8 cellular contexts compared by ENCODE assay signal in genomic region chr6:52595000-52595795, GRCh38. TPM values are rescaled to one million over a fixed set of nuclear protein-coding genes. Genes with fewer than 3 reads are reported as not detected.
DNase-seq lines count a peak whose midpoint lies in the region; ATAC-seq and TF ChIP-seq lines count a peak whose summit lies in the region.

No MANE protein-coding gene starts in this region.

- H3K36me3 ChIP-seq in prostate gland = no peaks in the 10 kb centered on the region

- H3K4me3 ChIP-seq in prostate gland = no peak overlapping the region

- H3K27ac ChIP-seq in prostate gland = peak overlapping the region; percentile 5 to 35

- H3K9me3 ChIP-seq in prostate gland = no peaks in the 10 kb centered on the region

- no peaks in the 10 kb centered on the region for H3K4me1 ChIP-seq in prostate gland (replicated peaks)

- ATAC-seq in GM19397 (IDR thresholded peaks at IDR 0.05; ENCODE audit: unreplicated experiment) (peak; percentile 70), HG03354 (IDR thresholded peaks at IDR 0.05; ENCODE audit: poor library complexity, severe bottlenecking, unreplicated experiment) (peak; percentile 69)

- no peak for TF ChIP-seq POLR2A in prostate gland (IDR thresholded peaks at IDR 0.05)

- H3K27me3 ChIP-seq in prostate gland (replicated peaks; ENCODE audit: insufficient read depth) = no peaks in the 10 kb centered on the region

- WGBS in prostate gland = 49% methylated on average over 7 of the region's 7 CpGs

- DNase-seq in DMS 273 (lab: John Stamatoyannopoulos, UW; ENCODE audit: unreplicated experiment) = peak; percentile 91
- peak; percentile 60 for DNase-seq in RKO (ENCODE audit: low spot score)
- peak; percentile 94 for DNase-seq in fibroblast of peridontal ligament (ENCODE audit: extremely low read depth)
- no peak for DNase-seq in prostate gland (ENCODE audit: low spot score)
- DNase-seq in stimulated activated CD4-positive, alpha-beta T cell treated with anti-CD3 and anti-CD28 coated beads, Interleukin-1b, Interleukin-23, amount 100 ng/mL, for 48 hours = no peak
- no peak for DNase-seq in DMS114 treated with DMSO at 0.1 percent for 48 hours (lab: John Stamatoyannopoulos, UW; ENCODE audit: unreplicated experiment)

- no peak for TF ChIP-seq CTCF in prostate gland (IDR thresholded peaks at IDR 0.05)

- intact Hi-C loops in prostate gland (cut with DNase I) = no loop called here

RNA-seq across cellular contexts. Expression of gene TRAM2, which starts 18.3 kb away (rescaled TPM):
- total RNA-seq in prostate gland = 10 to 100 TPM in 1 of 2 donors, 1 to 10 TPM in 1; 7.2 to 22.4 TPM

Comparison
In these comparisons a context has a peak if more than half of its experiments do, and no peak if none do; other contexts are left out.
1. DNase-seq: peak in DMS 273 (single experiment), RKO (single experiment) and fibroblast of peridontal ligament (single experiment); none in prostate gland (single experiment), stimulated activated CD4-positive, alpha-beta T cell treated with anti-CD3 and anti-CD28 coated beads, Interleukin-1b, Interleukin-23, amount 100 ng/mL, for 48 hours (single experiment) and DMS114 treated with DMSO at 0.1 percent for 48 hours (single experiment).